In genomic region chr7:73667344-73668102, GRCh38 we compare ENCODE assay signal across 8 cellular contexts. TPM values are rescaled to one million over a fixed set of nuclear protein-coding genes. Genes with fewer than 3 reads are reported as not detected.
DNase-seq lines count a peak whose midpoint lies in the region; ATAC-seq and TF ChIP-seq lines count a peak whose summit lies in the region.

Gene VPS37D, plus strand, starts transcription at chr7:73667831. Its CDS starts 128 bp downstream, at chr7:73667959.

- H3K36me3 Mint-ChIP-seq in activated CD4-positive, alpha-beta memory T cell treated with anti-CD3 and anti-CD28 coated beads, Interleukin-2, amount 10 ng/mL, durations not matched to agents 7 days and 5 days (ENCODE audit: low read depth): peaks cover 4% of the 10 kb centered on the region

- H3K4me1 ChIP-seq in BE2C: no peaks in the 10 kb centered on the region

- POLR2A ChIA-PET in activated CD4-positive, alpha-beta memory T cell treated with anti-CD3 and anti-CD28 coated beads, Interleukin-2, amount 10 ng/mL, durations not matched to agents 7 days and 5 days (lab: Charles Lee): interaction anchor here (0.9 to 1.5 kb wide), 3 partner anchors 16 to 146 kb away, joined by 3 to 5 read pairs (median 5); partner anchors contain the start of genes BAZ1B and BUD23

- H3K4me3 ChIP-seq in BE2C (ENCODE audit: low read depth, low read length): peak within 1 kb of the TSS; percentile 49

- H3K9me3 Mint-ChIP-seq in activated CD4-positive, alpha-beta memory T cell treated with anti-CD3 and anti-CD28 coated beads, Interleukin-2, amount 10 ng/mL, durations not matched to agents 7 days and 5 days: peaks cover 5% of the 10 kb centered on the region

- DNase-seq in BE2C: peak; percentile 92
- peak; percentile 94 for DNase-seq in GM19238 (ENCODE audit: insufficient read length, low spot score)
- peak; percentile 95 for DNase-seq in NCI-H69 (lab: John Stamatoyannopoulos, UW)
- DNase-seq in activated CD4-positive, alpha-beta memory T cell treated with anti-CD3 and anti-CD28 coated beads, Interleukin-2, amount 10 ng/mL, durations not matched to agents 7 days and 5 days: peak; percentile 93
- peak; percentile 93 for DNase-seq in effector CD4-positive, alpha-beta T cell
- DNase-seq in medulla oblongata (ENCODE audit: extremely low spot score): peak; percentile 86
- peak; percentile 85 to 95 (median 91) for DNase-seq in stimulated activated CD4-positive, alpha-beta T cell treated with anti-CD3 and anti-CD28 coated beads, TNF-alpha, amount 100 ng/mL, for 4 hours (ENCODE audit: low read depth in 3 of 3)

- H3K27ac Mint-ChIP-seq in activated CD4-positive, alpha-beta memory T cell treated with anti-CD3 and anti-CD28 coated beads, Interleukin-2, amount 10 ng/mL, durations not matched to agents 7 days and 5 days: no peak within 1 kb of the TSS

- no peaks in the 10 kb centered on the region for H3K9me3 ChIP-seq in BE2C

- no peaks in the 10 kb centered on the region for H3K36me3 ChIP-seq in BE2C

- 0 out of 2 replicates have a peak, but pooled peaks cover 3% of the 10 kb centered on the region for H3K27me3 ChIP-seq in BE2C

- H3K27me3 Mint-ChIP-seq in activated CD4-positive, alpha-beta memory T cell treated with anti-CD3 and anti-CD28 coated beads, Interleukin-2, amount 10 ng/mL, durations not matched to agents 7 days and 5 days: peaks cover 43% of the 10 kb centered on the region

- peaks cover 12% of the 10 kb centered on the region for H3K4me1 Mint-ChIP-seq in activated CD4-positive, alpha-beta memory T cell treated with anti-CD3 and anti-CD28 coated beads, Interleukin-2, amount 10 ng/mL, durations not matched to agents 7 days and 5 days

- peak; percentile 58 for TF ChIP-seq CTCF in BE2C (IDR thresholded peaks at IDR 0.05; ENCODE audit: low read depth, low read length)

- H3K4me3 Mint-ChIP-seq in activated CD4-positive, alpha-beta memory T cell treated with anti-CD3 and anti-CD28 coated beads, Interleukin-2, amount 10 ng/mL, durations not matched to agents 7 days and 5 days: peak within 1 kb of the TSS; percentile 64

- ATAC-seq in HG03439 (IDR thresholded peaks at IDR 0.05; ENCODE audit: unreplicated experiment): peak; percentile 90

- CTCF ChIA-PET in activated CD4-positive, alpha-beta memory T cell treated with anti-CD3 and anti-CD28 coated beads, Interleukin-2, amount 10 ng/mL, durations not matched to agents 7 days and 5 days (lab: Charles Lee): interaction anchor here (0.7 to 1.2 kb wide), 5 partner anchors 12 to 71 kb away, joined by 3 to 7 read pairs (median 3); partner anchors contain the start of gene ABHD11

RNA-seq across cellular contexts. Expression of gene VPS37D, which starts in this region (rescaled TPM):
- polyA plus RNA-seq in BE2C (2012; ENCODE audit: insufficient read depth, insufficient read length, low read depth): 0.80 TPM
- total RNA-seq in activated CD4-positive, alpha-beta memory T cell treated with anti-CD3 and anti-CD28 coated beads, Interleukin-2, amount 10 ng/mL, durations not matched to agents 7 days and 5 days: under 1 TPM; 0.33 to 0.40 TPM

Comparison
In these comparisons a context has a peak if more than half of its experiments do, and no peak if none do; other contexts are left out.
1. Peak in every context shown above with its lines: DNase-seq, ATAC-seq and H3K4me3 ChIP-seq.
2. Peak in DNase-seq in activated CD4-positive, alpha-beta memory T cell treated with anti-CD3 and anti-CD28 coated beads, Interleukin-2, amount 10 ng/mL, durations not matched to agents 7 days and 5 days; RNA of the gene not detected or under 1 TPM.